Comparison of ENCODE assay signal across 23 cellular contexts in the genomic region with DNA sequence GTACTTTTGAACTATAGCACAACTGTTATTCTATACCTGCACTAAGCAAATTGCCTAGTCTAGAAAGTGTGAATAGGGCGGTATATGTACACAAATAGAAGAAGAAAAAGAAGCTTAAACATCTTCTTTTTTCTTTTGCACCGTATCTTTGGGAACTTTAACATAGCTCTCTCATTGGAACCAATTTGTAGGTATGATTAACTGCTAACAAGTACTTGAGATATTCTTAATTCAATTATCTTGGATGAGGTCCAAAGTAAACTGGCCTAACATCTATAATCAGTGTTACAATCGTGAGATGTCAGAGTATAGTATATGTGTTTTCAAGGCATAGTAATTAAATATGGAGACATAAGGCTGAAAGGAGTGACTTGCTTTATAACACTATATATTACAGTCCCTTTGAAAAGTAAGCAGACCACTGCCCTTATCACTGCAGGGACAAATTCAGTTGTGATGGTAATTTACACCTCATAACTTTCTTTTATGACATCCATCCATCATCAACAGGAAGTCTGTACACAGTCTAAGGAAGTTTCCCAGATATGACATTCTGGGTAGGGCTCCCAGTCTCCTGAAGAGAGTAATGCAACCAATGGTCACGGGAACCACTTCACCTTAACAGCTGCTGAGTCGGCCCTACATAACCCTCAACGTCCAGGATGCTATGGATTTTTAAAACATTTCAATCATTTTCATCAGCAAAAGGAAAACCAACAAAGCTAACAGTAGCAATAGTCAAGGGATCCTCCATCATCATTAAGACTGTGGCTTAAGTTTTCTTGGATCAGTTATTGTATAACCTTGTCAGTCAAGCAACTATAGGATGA. TPM values are rescaled to one million over a fixed set of nuclear protein-coding genes. Genes with fewer than 3 reads are reported as not detected.
DNase-seq lines count a peak whose midpoint lies in the region; ATAC-seq, FAIRE-seq and TF ChIP-seq lines count a peak whose summit lies in the region.
"Had no signal": no experiment of that assay in that cellular context is flagged by ENCODE, and none has a peak within 500 bp of the region (broad histone marks: within the 10 kb centered on the region; RNA-seq: fewer than 3 reads in every experiment).

No MANE protein-coding gene starts in this region.

- no TSS peak for BruUV-seq in endothelial cell of umbilical vein (replicated peaks; lab: Mats Ljungman, UMichigan)

- no peak overlapping the region for H3K27ac ChIP-seq in endothelial cell of umbilical vein (ENCODE audit: insufficient read depth, low read depth, low read length)
- H3K27ac ChIP-seq in Peyer's patch, result no peak overlapping the region
- H3K27ac ChIP-seq in thyroid gland, result no peak overlapping the region
- H3K27ac ChIP-seq: C4-2B, cardiac muscle cell, hepatocyte, neural progenitor cell, SK-N-MC, tibial artery had no signal

- no peaks in the 10 kb centered on the region for H4K20me1 ChIP-seq in endothelial cell of umbilical vein (replicated peaks; ENCODE audit: control insufficient read depth, extremely low read depth, insufficient read depth, low read length)

- no peak overlapping the region for H2AFZ ChIP-seq in endothelial cell of umbilical vein (ENCODE audit: low read depth, low read length)
- H2AFZ ChIP-seq: hepatocyte, neural progenitor cell had no signal

- H3K9ac ChIP-seq in endothelial cell of umbilical vein (replicated peaks; ENCODE audit: extremely low read depth, insufficient read depth, low read length), result no peak overlapping the region
- H3K9ac ChIP-seq: neural progenitor cell had no signal

- dilution Hi-C loops in endothelial cell of umbilical vein (cut with MboI; ENCODE audit: extremely low pct_ligation_motif_present, low sequenced_read_pairs), result no loop called here

- intact Hi-C loops in endothelial cell of umbilical vein (cut with micrococcal nuclease) (no loop called here), thyroid gland (cut with DNase I) (no loop called here)

- no peak for FAIRE-seq in endothelial cell of umbilical vein (lab: Jason Lieb, UNC)
- FAIRE-seq: RCC 7860 had no signal

- DNase-seq in DMS79 (lab: John Stamatoyannopoulos, UW) (peak; percentile 81), NCI-H1105 treated with DMSO at 0.1 percent for 48 hours (lab: John Stamatoyannopoulos, UW) (peak; percentile 98), NCI-H2227 treated with DMSO at 0.1 percent for 48 hours (lab: John Stamatoyannopoulos, UW) (peak; percentile 68), endothelial cell of umbilical vein (ENCODE audit: low read depth, low spot score) (peak; percentile 56), OCI-M1 (lab: John Stamatoyannopoulos, UW) (no peak), Peyer's patch (no peak), thyroid gland (no peak)
- DNase-seq: amniotic stem cell; dermis blood vessel endothelial cell; H9; NCI-H1930; stimulated activated CD4-positive, alpha-beta T cell treated with anti-CD3 and anti-CD28 coated beads, Interleukin-1b, Interleukin-23, amount 100 ng/mL, for 48 hours; stimulated activated naive CD4-positive, alpha-beta T cell treated with Interleukin-2 at 50 U/mL for 16 hours; tibial artery had no signal

- H3K9me3 ChIP-seq in endothelial cell of umbilical vein (replicated peaks; ENCODE audit: control insufficient read depth, insufficient read depth, low read length) (no peaks in the 10 kb centered on the region), Peyer's patch (no peaks in the 10 kb centered on the region), thyroid gland (no peaks in the 10 kb centered on the region)
- H3K9me3 ChIP-seq: tibial artery had no signal

- ATAC-seq in HG03139 (IDR thresholded peaks at IDR 0.05; ENCODE audit: unreplicated experiment), result no peak

- H3K27me3 ChIP-seq in endothelial cell of umbilical vein (ENCODE audit: control insufficient read depth in 2 of 2, insufficient read depth in 2 of 2, low read length in 2 of 2), result no peaks in the 10 kb centered on the region
- no peaks in the 10 kb centered on the region for H3K27me3 ChIP-seq in Peyer's patch
- H3K27me3 ChIP-seq in thyroid gland, result no peaks in the 10 kb centered on the region
- H3K27me3 ChIP-seq: hepatocyte, tibial artery had no signal

- TF ChIP-seq CTCF in endothelial cell of umbilical vein (IDR thresholded peaks at IDR 0.05; ENCODE audit: extremely low read depth in 1 of 2, insufficient read depth in 1 of 2, low read depth in 1 of 2, low read length in 2 of 2), result no peak
- TF ChIP-seq CTCF in Peyer's patch (IDR thresholded peaks at IDR 0.05), result no peak
- TF ChIP-seq CTCF in thyroid gland (IDR thresholded peaks at IDR 0.05), result no peak

- POLR2A ChIA-PET in endothelial cell of umbilical vein (lab: Charles Lee), result no interaction called here

- TF ChIP-seq POLR2A in endothelial cell of umbilical vein (IDR thresholded peaks at IDR 0.05; ENCODE audit: low read depth, low read length) (no peak), Peyer's patch (IDR thresholded peaks at IDR 0.05) (no peak), thyroid gland (IDR thresholded peaks at IDR 0.05) (no peak)

- 52 to 59% methylated on average over 6 of the region's 6 CpGs for WGBS in thyroid gland, 2 donors

- H3K79me2 ChIP-seq in endothelial cell of umbilical vein (ENCODE audit: control insufficient read depth, insufficient read depth, low read length), result no peaks in the 10 kb centered on the region
- H3K79me2 ChIP-seq: hepatocyte had no signal

- H3K4me2 ChIP-seq in endothelial cell of umbilical vein (ENCODE audit: insufficient read depth, low read length), result no peak overlapping the region
- H3K4me2 ChIP-seq: hepatocyte, neural progenitor cell had no signal

- H3K4me1 ChIP-seq in endothelial cell of umbilical vein (ENCODE audit: control insufficient read depth, extremely low read depth, insufficient read depth, low read length) (peaks cover 6% of the 10 kb centered on the region), Peyer's patch (no peaks in the 10 kb centered on the region), thyroid gland (no peaks in the 10 kb centered on the region)
- H3K4me1 ChIP-seq: neural progenitor cell, tibial artery had no signal

- H3K4me3 ChIP-seq in endothelial cell of umbilical vein (replicated peaks in 1 of 3; ENCODE audit: insufficient read depth in 1 of 3, low read depth in 1 of 3, low read length in 3 of 3) (no peak overlapping the region), Peyer's patch (no peak overlapping the region), thyroid gland (replicated peaks in 1 of 3) (no peak overlapping the region)
- H3K4me3 ChIP-seq: cardiac muscle cell, hepatocyte, neural progenitor cell, SK-N-MC, tibial artery had no signal

- no peaks in the 10 kb centered on the region for H3K36me3 ChIP-seq in endothelial cell of umbilical vein (ENCODE audit: control insufficient read depth in 2 of 2, extremely low read depth in 1 of 2, insufficient read depth in 2 of 2, low read length in 2 of 2)
- no peaks in the 10 kb centered on the region for H3K36me3 ChIP-seq in Peyer's patch
- no peaks in the 10 kb centered on the region for H3K36me3 ChIP-seq in thyroid gland
- H3K36me3 ChIP-seq: cardiac muscle cell, neural progenitor cell, tibial artery had no signal

- CTCF ChIA-PET in endothelial cell of umbilical vein (lab: Charles Lee), result no interaction called here

- H3K9me1 ChIP-seq in endothelial cell of umbilical vein (replicated peaks; ENCODE audit: control insufficient read depth, extremely low read depth, insufficient read depth, low read length), result no peaks in the 10 kb centered on the region

TF ChIP-seq in endothelial cell of umbilical vein, 7 proteins besides CTCF, POLR2A, EP300 and RAD21:
- TF ChIP-seq MAX (IDR thresholded peaks at IDR 0.05; ENCODE audit: insufficient read depth, insufficient read length) (no peak), FOS (IDR thresholded peaks at IDR 0.05; ENCODE audit: borderline replicate concordance, insufficient read depth, low read length) (no peak), JUN (IDR thresholded peaks at IDR 0.05; ENCODE audit: borderline replicate concordance, insufficient read depth, insufficient read length, low read depth) (no peak), MYC (IDR thresholded peaks at IDR 0.05; ENCODE audit: low read depth, low read length) (no peak), GATA2 (IDR thresholded peaks at IDR 0.05; ENCODE audit: insufficient read depth, insufficient read length, low read depth, low read length) (no peak), EZH2 (IDR thresholded peaks at IDR 0.05; ENCODE audit: borderline replicate concordance, low read depth, low read length, severe bottlenecking) (no peak), POLR2AphosphoS5 (IDR thresholded peaks at IDR 0.05; ENCODE audit: insufficient read depth, low read depth, low read length) (no peak)

RNA-seq across cellular contexts. Expression of gene NKAIN2, which starts 37.6 kb away (rescaled TPM):
- total RNA-seq in endothelial cell of umbilical vein, result 2.1 TPM in 1 of 2 replicates, not detected in the other
- 0.03 and 0.08 TPM in 2 replicates for polyA plus RNA-seq in endothelial cell of umbilical vein
- 0.03 TPM in 1 of 2 replicates, not detected in the other for polyA plus RNA-seq in endothelial cell of umbilical vein (2011; cell fraction: cytosol; rRNA removed)
- polyA plus RNA-seq in endothelial cell of umbilical vein (2011; cell fraction: nucleus; rRNA removed), result not detected in 2 replicates
- not detected in 2 replicates for polyA plus RNA-seq in endothelial cell of umbilical vein (2012)
- 0.13 TPM in 1 of 2 replicates, not detected in the other for polyA minus RNA-seq in endothelial cell of umbilical vein
- polyA minus RNA-seq in endothelial cell of umbilical vein (2011; cell fraction: cytosol; rRNA and poly(A)+ RNA removed), result not detected
- polyA minus RNA-seq in endothelial cell of umbilical vein (2011; cell fraction: nucleus; rRNA and poly(A)+ RNA removed), result 0.38 TPM in 1 of 2 replicates, not detected in the other
- not detected for total RNA-seq in Peyer's patch
- 1 to 10 TPM in 1 of 4 donors, under 1 TPM in 2, not detected in 1; 0.11 to 1.0 (median 0.94) TPM for total RNA-seq in thyroid gland
- total RNA-seq: cardiac muscle cell, dermis blood vessel endothelial cell, mononuclear cell had no signal
- polyA plus RNA-seq: AG04450 had no signal

Comparison
In these comparisons a context has a peak if more than half of its experiments do, and no peak if none do; other contexts are left out.
1. DNase-seq: peak in DMS79 (single experiment), NCI-H1105 treated with DMSO at 0.1 percent for 48 hours (single experiment), NCI-H2227 treated with DMSO at 0.1 percent for 48 hours (single experiment) and endothelial cell of umbilical vein (single experiment); none in OCI-M1 (single experiment), Peyer's patch (0 of 3) and thyroid gland (0 of 2).